In genomic region chr19:17966497-17967257, GRCh38 we compare ENCODE assay signal across 1 cellular context.
TF ChIP-seq lines count a peak whose summit lies in the region.

Gene KCNN1 (plus strand): TSS chr19:17967107. CDS start chr19:17973889, 6,782 bp downstream.

TF ChIP-seq in HepG2, 621 proteins besides CTCF, POLR2A, EP300 and RAD21 (continued from another document):
- no peak for TF ChIP-seq SNAPC4 (CRISPR knock-in tag; IDR thresholded peaks at IDR 0.05)
- no peak for TF ChIP-seq ZBTB42 (CRISPR knock-in tag; IDR thresholded peaks at IDR 0.05)
- TF ChIP-seq ELK4 (CRISPR knock-in tag; IDR thresholded peaks at IDR 0.05; ENCODE audit: borderline replicate concordance) = no peak
- TF ChIP-seq RORA (CRISPR knock-in tag; IDR thresholded peaks at IDR 0.05) = no peak
- TF ChIP-seq FOXO4 (CRISPR knock-in tag; conservative IDR thresholded peaks at IDR 0.05) = no peak
- TF ChIP-seq ZNF543 (CRISPR knock-in tag; IDR thresholded peaks at IDR 0.05) = no peak
- no peak for TF ChIP-seq ZNF614 (CRISPR knock-in tag; IDR thresholded peaks at IDR 0.05; ENCODE audit: borderline replicate concordance)
- TF ChIP-seq ZNF317 (CRISPR knock-in tag; IDR thresholded peaks at IDR 0.05) = no peak
- TF ChIP-seq TOPORS (CRISPR knock-in tag; IDR thresholded peaks at IDR 0.05) = no peak
- TF ChIP-seq ZNF20 (CRISPR knock-in tag; IDR thresholded peaks at IDR 0.05) = no peak
- TF ChIP-seq HINFP (CRISPR knock-in tag; IDR thresholded peaks at IDR 0.05; ENCODE audit: low read depth) = no peak
- TF ChIP-seq BRCA1 (CRISPR knock-in tag; IDR thresholded peaks at IDR 0.05) = no peak
- TF ChIP-seq ZBTB21 (CRISPR knock-in tag; IDR thresholded peaks at IDR 0.05) = no peak
- TF ChIP-seq ZBED4 (CRISPR knock-in tag; IDR thresholded peaks at IDR 0.05; ENCODE audit: borderline replicate concordance) = no peak
